10 cellular contexts compared by ENCODE assay signal in genomic region chr10:74932648-74933047, GRCh38.
DNase-seq lines count a peak whose midpoint lies in the region; ATAC-seq lines count a peak whose summit lies in the region.
"Had no signal": no experiment of that assay in that cellular context is flagged by ENCODE, and none has a peak within 500 bp of the region (broad histone marks: within the 10 kb centered on the region; RNA-seq: fewer than 3 reads in every experiment).

No MANE protein-coding gene starts in this region.

- ATAC-seq in sciatic nerve (peak; percentile 60), GM18870 (IDR thresholded peaks at IDR 0.05; ENCODE audit: unreplicated experiment) (no peak), HG02623 (IDR thresholded peaks at IDR 0.05; ENCODE audit: unreplicated experiment) (no peak), GM21360 (IDR thresholded peaks at IDR 0.05; ENCODE audit: unreplicated experiment) (no peak), GM18502 (IDR thresholded peaks at IDR 0.05; ENCODE audit: poor library complexity, unreplicated experiment) (no peak)
- ATAC-seq: K562 had no signal

- intact Hi-C loops in head of caudate nucleus (cut with DNase I): no loop called here
- intact Hi-C loops in sciatic nerve (cut with DNase I): no loop called here

- DNase-seq in M059J (ENCODE audit: low read depth): peak; percentile 32
- peak; percentile 66 for DNase-seq in NCI-H82 (lab: John Stamatoyannopoulos, UW)
- DNase-seq in head of caudate nucleus: peak in 40 of 42 donors; percentile 13 to 78 (median 52)
- DNase-seq in sciatic nerve (ENCODE audit: low spot score): peak; percentile 73
- DNase-seq: activated T-cell treated with anti-CD3 and anti-CD28 coated beads, Interleukin-2, amount 50 U/mL, for 1 hour had no signal
